21 cellular contexts compared by ENCODE assay signal in genomic region chr14:95300697-95301526, GRCh38. TPM values are rescaled to one million over a fixed set of nuclear protein-coding genes. Genes with fewer than 3 reads are reported as not detected.
A peak's percentile ranks its signal among the peaks of the same experiment; 100 is the strongest.
DNase-seq lines count a peak whose midpoint lies in the region; ATAC-seq and TF ChIP-seq lines count a peak whose summit lies in the region.
"Had no signal": no experiment of that assay in that cellular context is flagged by ENCODE, and none has a peak within 500 bp of the region (broad histone marks: within the 10 kb centered on the region; RNA-seq: fewer than 3 reads in every experiment).

No MANE protein-coding gene starts in this region.

- H3K4me3 ChIP-seq in HEK293 (ENCODE audit: low read depth, low read length) (no peak overlapping the region), subcutaneous abdominal adipose tissue (ENCODE audit: low read depth in 1 of 5, low read length in 5 of 5) (no peak overlapping the region)
- H3K4me3 ChIP-seq: lower lobe of right lung had no signal

- H3K27ac ChIP-seq in HEK293 (ENCODE audit: extremely low read depth, low read depth, low read length) (no peak overlapping the region), caudate nucleus (ENCODE audit: low read depth, low read length) (peak overlapping the region; percentile 97), subcutaneous abdominal adipose tissue (ENCODE audit: low read depth, low read length) (peak overlapping the region; percentile 18)
- H3K27ac ChIP-seq: KMS-11, lower lobe of right lung had no signal

- CTCF ChIA-PET in HEK293 (lab: Yijun Ruan, JAX): no interaction called here

- H3K4me1 ChIP-seq in HEK293 (ENCODE audit: control insufficient read depth, insufficient read depth, low read length) (no peaks in the 10 kb centered on the region), subcutaneous abdominal adipose tissue (ENCODE audit: control insufficient read depth in 5 of 5, insufficient read depth in 5 of 5, low read length in 5 of 5) (peaks cover 0 to 30% (median 24%) of the 10 kb centered on the region in 5 donors)
- H3K4me1 ChIP-seq: lower lobe of right lung had no signal

- no peak overlapping the region for H3K27ac Mint-ChIP-seq in memory B cell
- H3K27ac Mint-ChIP-seq in naive thymus-derived CD8-positive, alpha-beta T cell: peak overlapping the region in 1 of 10 donors; percentile 2
- H3K27ac Mint-ChIP-seq: activated naive CD4-positive, alpha-beta T cell treated with anti-CD3 and anti-CD28 coated beads, Interleukin-2, amount 50 U/mL, for 24 hours; brain; natural killer cell treated with Interleukin-12 subunit alpha and Interleukin-12 subunit beta and Interleukin-15 and Interleukin-18, amount 100 ng/mL, for 72 hours; stimulated activated naive CD8-positive, alpha-beta T cell treated with anti-CD3 and anti-CD28 coated beads, Interleukin-15, amount 100 ng/mL, for 72 hours had no signal

- peaks cover 2% of the 10 kb centered on the region for H3K9me3 Mint-ChIP-seq in memory B cell
- H3K9me3 Mint-ChIP-seq in naive thymus-derived CD8-positive, alpha-beta T cell: peaks cover 0 to 9% (median 2%) of the 10 kb centered on the region in 9 donors
- H3K9me3 Mint-ChIP-seq: natural killer cell treated with Interleukin-12 subunit alpha and Interleukin-12 subunit beta and Interleukin-15 and Interleukin-18, amount 100 ng/mL, for 72 hours had no signal

- DNase-seq in caudate nucleus (lab: John Stamatoyannopoulos, UW) (peak in 48 of 61 donors; percentile 28 to 91 (median 67)), memory B cell (ENCODE audit: low spot score in 2 of 2) (no peak), OCI-M1 (lab: John Stamatoyannopoulos, UW) (no peak), kidney tubule cell (ENCODE audit: low spot score) (no peak), retina (no peak)
- DNase-seq in naive thymus-derived CD8-positive, alpha-beta T cell: no peak
- DNase-seq: activated B cell treated with CpG ODN at 0.5 μM for 24 hours; activated T-cell treated with anti-CD3 and anti-CD28 coated beads, Interleukin-2, amount 50 U/mL, for 48 hours; cortex of kidney; NCI-H1092; NCI-H2029 treated with DMSO at 0.1 percent for 48 hours; stimulated activated CD4-positive, alpha-beta T cell treated with anti-CD3 and anti-CD28 coated beads, Interleukin-15, amount 100 ng/mL, for 24 hours; stimulated activated naive CD8-positive, alpha-beta T cell treated with anti-CD3 and anti-CD28 coated beads, Interleukin-15, amount 100 ng/mL, for 72 hours; T-helper 2 cell had no signal

- H3K9ac ChIP-seq in subcutaneous abdominal adipose tissue (ENCODE audit: low read length in 5 of 5): no peak overlapping the region
- H3K9ac ChIP-seq: KMS-11 had no signal

- peaks cover 63% of the 10 kb centered on the region for H3K4me1 Mint-ChIP-seq in memory B cell
- peaks cover 0 to 25% (median under 1%) of the 10 kb centered on the region in 4 donors for H3K4me1 Mint-ChIP-seq in naive thymus-derived CD8-positive, alpha-beta T cell
- H3K4me1 Mint-ChIP-seq: activated naive CD4-positive, alpha-beta T cell treated with anti-CD3 and anti-CD28 coated beads, Interleukin-2, amount 50 U/mL, for 24 hours; stimulated activated naive CD8-positive, alpha-beta T cell treated with anti-CD3 and anti-CD28 coated beads, Interleukin-15, amount 100 ng/mL, for 72 hours had no signal

- ATAC-seq in memory B cell (ENCODE audit: low read depth): no peak
- no peak for ATAC-seq in naive thymus-derived CD8-positive, alpha-beta T cell
- ATAC-seq: lower lobe of right lung had no signal

- H3K36me3 ChIP-seq in HEK293 (ENCODE audit: control insufficient read depth in 2 of 2, insufficient read depth in 1 of 2, low read length in 2 of 2): no peaks in the 10 kb centered on the region
- peaks cover 0 to 5% (median 0%) of the 10 kb centered on the region in 5 donors for H3K36me3 ChIP-seq in subcutaneous abdominal adipose tissue (ENCODE audit: control insufficient read depth in 5 of 5, insufficient read depth in 5 of 5, low read length in 5 of 5)
- H3K36me3 ChIP-seq: lower lobe of right lung had no signal

- no peaks in the 10 kb centered on the region for H3K9me3 ChIP-seq in HEK293 (ENCODE audit: control insufficient read depth, insufficient read depth, low read depth, low read length)
- H3K9me3 ChIP-seq in subcutaneous abdominal adipose tissue (ENCODE audit: control insufficient read depth in 5 of 5, low read length in 5 of 5): peaks cover 0 to 4% (median 1%) of the 10 kb centered on the region in 5 donors
- H3K9me3 ChIP-seq: lower lobe of right lung had no signal

- TF ChIP-seq CTCF in HEK293 (tag by site-specific recombination; IDR thresholded peaks at IDR 0.05): no peak

- H3K27me3 ChIP-seq in subcutaneous abdominal adipose tissue (ENCODE audit: control insufficient read depth in 5 of 5, insufficient read depth in 4 of 5, low read length in 5 of 5): no peaks in the 10 kb centered on the region

- POLR2A ChIA-PET in HEK293 (lab: Yijun Ruan, JAX): no interaction called here
- POLR2A ChIA-PET in naive thymus-derived CD8-positive, alpha-beta T cell (lab: Charles Lee): no interaction called here

- H3K36me3 Mint-ChIP-seq in memory B cell: peaks cover 8% of the 10 kb centered on the region
- H3K36me3 Mint-ChIP-seq in naive thymus-derived CD8-positive, alpha-beta T cell: peaks cover 0 to 2% (median 0%) of the 10 kb centered on the region in 3 donors
- H3K36me3 Mint-ChIP-seq: natural killer cell treated with Interleukin-12 subunit alpha and Interleukin-12 subunit beta and Interleukin-15 and Interleukin-18, amount 100 ng/mL, for 72 hours had no signal

- H3K27me3 Mint-ChIP-seq in memory B cell: peaks cover 1% of the 10 kb centered on the region
- peaks cover 2 to 17% (median 7%) of the 10 kb centered on the region in 5 donors for H3K27me3 Mint-ChIP-seq in naive thymus-derived CD8-positive, alpha-beta T cell
- H3K27me3 Mint-ChIP-seq: activated B cell treated with CpG ODN at 0.5 μM for 24 hours had no signal

- peak overlapping the region; percentile 0 for H3K4me3 Mint-ChIP-seq in memory B cell
- no peak overlapping the region for H3K4me3 Mint-ChIP-seq in naive thymus-derived CD8-positive, alpha-beta T cell
- H3K4me3 Mint-ChIP-seq: activated B cell treated with CpG ODN at 0.5 μM for 24 hours; activated naive CD4-positive, alpha-beta T cell treated with anti-CD3 and anti-CD28 coated beads, Interleukin-2, amount 50 U/mL, for 24 hours; brain; natural killer cell treated with Interleukin-12 subunit alpha and Interleukin-12 subunit beta and Interleukin-15 and Interleukin-18, amount 100 ng/mL, for 72 hours; stimulated activated naive CD8-positive, alpha-beta T cell treated with anti-CD3 and anti-CD28 coated beads, Interleukin-15, amount 100 ng/mL, for 72 hours had no signal

TF ChIP-seq in HEK293, 187 proteins besides CTCF, POLR2A, EP300 and RAD21:
- TF ChIP-seq, protein P1, sequence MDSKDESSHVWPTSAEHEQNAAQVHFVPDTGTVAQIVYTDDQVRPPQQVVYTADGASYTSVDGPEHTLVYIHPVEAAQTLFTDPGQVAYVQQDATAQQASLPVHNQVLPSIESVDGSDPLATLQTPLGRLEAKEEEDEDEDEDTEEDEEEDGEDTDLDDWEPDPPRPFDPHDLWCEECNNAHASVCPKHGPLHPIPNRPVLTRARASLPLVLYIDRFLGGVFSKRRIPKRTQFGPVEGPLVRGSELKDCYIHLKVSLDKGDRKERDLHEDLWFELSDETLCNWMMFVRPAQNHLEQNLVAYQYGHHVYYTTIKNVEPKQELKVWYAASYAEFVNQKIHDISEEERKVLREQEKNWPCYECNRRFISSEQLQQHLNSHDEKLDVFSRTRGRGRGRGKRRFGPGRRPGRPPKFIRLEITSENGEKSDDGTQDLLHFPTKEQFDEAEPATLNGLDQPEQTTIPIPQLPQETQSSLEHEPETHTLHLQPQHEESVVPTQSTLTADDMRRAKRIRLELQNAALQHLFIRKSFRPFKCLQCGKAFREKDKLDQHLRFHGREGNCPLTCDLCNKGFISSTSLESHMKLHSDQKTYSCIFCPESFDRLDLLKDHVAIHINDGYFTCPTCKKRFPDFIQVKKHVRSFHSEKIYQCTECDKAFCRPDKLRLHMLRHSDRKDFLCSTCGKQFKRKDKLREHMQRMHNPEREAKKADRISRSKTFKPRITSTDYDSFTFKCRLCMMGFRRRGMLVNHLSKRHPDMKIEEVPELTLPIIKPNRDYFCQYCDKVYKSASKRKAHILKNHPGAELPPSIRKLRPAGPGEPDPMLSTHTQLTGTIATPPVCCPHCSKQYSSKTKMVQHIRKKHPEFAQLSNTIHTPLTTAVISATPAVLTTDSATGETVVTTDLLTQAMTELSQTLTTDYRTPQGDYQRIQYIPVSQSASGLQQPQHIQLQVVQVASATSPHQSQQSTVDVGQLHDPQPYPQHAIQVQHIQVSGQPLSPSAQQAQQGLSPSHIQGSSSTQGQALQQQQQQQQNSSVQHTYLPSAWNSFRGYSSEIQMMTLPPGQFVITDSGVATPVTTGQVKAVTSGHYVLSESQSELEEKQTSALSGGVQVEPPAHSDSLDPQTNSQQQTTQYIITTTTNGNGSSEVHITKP (tag by site-specific recombination; IDR thresholded peaks at IDR 0.05): peak; percentile 80
- TF ChIP-seq ZSCAN23 (tag by site-specific recombination; IDR thresholded peaks at IDR 0.05): no peak
- TF ChIP-seq FEZF1 (tag by site-specific recombination; IDR thresholded peaks at IDR 0.05): peak; percentile 55
- TF ChIP-seq SP7 (tag by site-specific recombination; IDR thresholded peaks at IDR 0.05): no peak
- TF ChIP-seq ZNF560 (tag by site-specific recombination; IDR thresholded peaks at IDR 0.05; ENCODE audit: borderline replicate concordance): no peak
- TF ChIP-seq ZNF426 (tag by site-specific recombination; IDR thresholded peaks at IDR 0.05): no peak
- TF ChIP-seq, protein P2, sequence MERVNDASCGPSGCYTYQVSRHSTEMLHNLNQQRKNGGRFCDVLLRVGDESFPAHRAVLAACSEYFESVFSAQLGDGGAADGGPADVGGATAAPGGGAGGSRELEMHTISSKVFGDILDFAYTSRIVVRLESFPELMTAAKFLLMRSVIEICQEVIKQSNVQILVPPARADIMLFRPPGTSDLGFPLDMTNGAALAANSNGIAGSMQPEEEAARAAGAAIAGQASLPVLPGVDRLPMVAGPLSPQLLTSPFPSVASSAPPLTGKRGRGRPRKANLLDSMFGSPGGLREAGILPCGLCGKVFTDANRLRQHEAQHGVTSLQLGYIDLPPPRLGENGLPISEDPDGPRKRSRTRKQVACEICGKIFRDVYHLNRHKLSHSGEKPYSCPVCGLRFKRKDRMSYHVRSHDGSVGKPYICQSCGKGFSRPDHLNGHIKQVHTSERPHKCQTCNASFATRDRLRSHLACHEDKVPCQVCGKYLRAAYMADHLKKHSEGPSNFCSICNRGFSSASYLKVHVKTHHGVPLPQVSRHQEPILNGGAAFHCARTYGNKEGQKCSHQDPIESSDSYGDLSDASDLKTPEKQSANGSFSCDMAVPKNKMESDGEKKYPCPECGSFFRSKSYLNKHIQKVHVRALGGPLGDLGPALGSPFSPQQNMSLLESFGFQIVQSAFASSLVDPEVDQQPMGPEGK (tag by site-specific recombination; IDR thresholded peaks at IDR 0.05): no peak

RNA-seq across cellular contexts. Expression of gene CLMN, which starts 18.8 kb away (rescaled TPM):
- 1 to 10 TPM; 2.0 to 2.2 TPM for total RNA-seq in naive thymus-derived CD8-positive, alpha-beta T cell
- under 1 TPM; 0.07 to 0.32 (median 0.18) TPM for polyA plus RNA-seq in naive thymus-derived CD8-positive, alpha-beta T cell

Comparison
In these comparisons a context has a peak if more than half of its experiments do, and no peak if none do; other contexts are left out.
1. DNase-seq: peak in caudate nucleus (48 of 61); none in memory B cell (0 of 2), OCI-M1 (single experiment), naive thymus-derived CD8-positive, alpha-beta T cell (0 of 10), kidney tubule cell (single experiment) and retina (single experiment).